Comparison of ENCODE assay signal across 8 cellular contexts in the genomic region with DNA sequence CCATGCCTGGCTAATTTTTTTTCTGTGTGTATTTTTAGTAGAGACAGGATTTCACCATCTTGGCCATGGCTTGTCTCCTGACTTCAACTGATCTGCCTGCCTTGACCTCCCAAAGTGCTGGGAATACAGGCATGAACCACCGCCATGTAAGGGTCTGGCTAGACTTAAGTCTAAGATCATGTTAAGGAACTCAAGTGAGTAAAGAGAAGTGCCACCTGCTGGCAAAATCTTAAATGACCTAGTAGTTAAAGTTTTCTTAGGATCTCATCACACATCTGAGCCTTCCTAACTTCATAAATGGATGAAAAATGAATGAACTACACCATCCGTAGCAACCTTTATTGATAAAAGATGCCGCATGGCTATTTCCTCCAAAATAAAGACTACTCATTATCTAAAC. TPM values are rescaled to one million over a fixed set of nuclear protein-coding genes. Genes with fewer than 3 reads are reported as not detected.
A peak's percentile ranks its signal among the peaks of the same experiment; 100 is the strongest.
DNase-seq lines count a peak whose midpoint lies in the region; ATAC-seq and TF ChIP-seq lines count a peak whose summit lies in the region.

No MANE protein-coding gene starts in this region.

- H3K36me3 Mint-ChIP-seq in natural killer cell treated with Interleukin-12 subunit alpha and Interleukin-12 subunit beta and Interleukin-15 and Interleukin-18, amount 100 ng/mL, for 72 hours, result no peaks in the 10 kb centered on the region

- intact Hi-C loops in sciatic nerve (cut with DNase I), result no loop called here

- H3K4me1 ChIP-seq in DOHH2 (ENCODE audit: control insufficient read depth, low read length), result no peaks in the 10 kb centered on the region

- H3K9me2 ChIP-seq in DOHH2 (replicated peaks; ENCODE audit: control insufficient read depth, low read length), result no peaks in the 10 kb centered on the region

- H3K4me3 Mint-ChIP-seq in natural killer cell treated with Interleukin-12 subunit alpha and Interleukin-12 subunit beta and Interleukin-15 and Interleukin-18, amount 100 ng/mL, for 72 hours, result no peak overlapping the region

- no peaks in the 10 kb centered on the region for H3K9me3 Mint-ChIP-seq in natural killer cell treated with Interleukin-12 subunit alpha and Interleukin-12 subunit beta and Interleukin-15 and Interleukin-18, amount 100 ng/mL, for 72 hours

- H3K27me3 ChIP-seq in DOHH2 (ENCODE audit: control insufficient read depth, low read length), result no peaks in the 10 kb centered on the region

- no peak overlapping the region for H3K27ac ChIP-seq in DOHH2 (ENCODE audit: low read depth, low read length)

- no peak for DNase-seq in HFF-Myc (ENCODE audit: extremely low read depth, low read depth)
- DNase-seq in SW480 (ENCODE audit: low spot score), result peak; percentile 20
- DNase-seq in kidney glomerular epithelial cell (lab: John Stamatoyannopoulos, UW), result peak; percentile 43
- no peak for DNase-seq in sciatic nerve (ENCODE audit: low spot score)
- no peak for DNase-seq in stimulated activated CD4-positive, alpha-beta T cell treated with anti-CD3 and anti-CD28 coated beads, Interleukin-2, amount 100 ng/mL, for 24 hours
- no peak for DNase-seq in natural killer cell treated with Interleukin-12 subunit alpha and Interleukin-12 subunit beta and Interleukin-15 and Interleukin-18, amount 100 ng/mL, for 72 hours (ENCODE audit: low spot score)
- DNase-seq in NCI-H2081 (lab: John Stamatoyannopoulos, UW), result no peak

- no peaks in the 10 kb centered on the region for H4K20me1 ChIP-seq in DOHH2 (ENCODE audit: control insufficient read depth, insufficient read depth, low read depth, low read length)

- H3K27ac Mint-ChIP-seq in natural killer cell treated with Interleukin-12 subunit alpha and Interleukin-12 subunit beta and Interleukin-15 and Interleukin-18, amount 100 ng/mL, for 72 hours, result no peak overlapping the region

- no peak for ATAC-seq in sciatic nerve
- no peak for ATAC-seq in natural killer cell treated with Interleukin-12 subunit alpha and Interleukin-12 subunit beta and Interleukin-15 and Interleukin-18, amount 100 ng/mL, for 72 hours

- H3K4me3 ChIP-seq in DOHH2 (ENCODE audit: low read length) (no peak overlapping the region), HFF-Myc (replicated peaks; ENCODE audit: low read depth, low read length) (no peak overlapping the region)

- H3K9me3 ChIP-seq in DOHH2 (ENCODE audit: control insufficient read depth, insufficient read depth, low read length), result no peaks in the 10 kb centered on the region

- H3K36me3 ChIP-seq in DOHH2 (ENCODE audit: control insufficient read depth, low read length), result no peaks in the 10 kb centered on the region

- H3K4me2 ChIP-seq in DOHH2 (ENCODE audit: low read length), result no peak overlapping the region

- peaks cover 11 to 19% of the 10 kb centered on the region in 2 donors for H3K27me3 Mint-ChIP-seq in natural killer cell treated with Interleukin-12 subunit alpha and Interleukin-12 subunit beta and Interleukin-15 and Interleukin-18, amount 100 ng/mL, for 72 hours

- TF ChIP-seq CTCF in DOHH2 (IDR thresholded peaks at IDR 0.05; ENCODE audit: low read depth, low read length, poor library complexity, severe bottlenecking), result peak; percentile 52
- peak; percentile 15 for TF ChIP-seq CTCF in HFF-Myc (IDR thresholded peaks at IDR 0.05; ENCODE audit: low read depth, low read length, missing control alignments)

- no peaks in the 10 kb centered on the region for H3F3A ChIP-seq in DOHH2 (ENCODE audit: control insufficient read depth, insufficient read depth)

- peaks cover 0 to 2% of the 10 kb centered on the region in 2 donors for H3K4me1 Mint-ChIP-seq in natural killer cell treated with Interleukin-12 subunit alpha and Interleukin-12 subunit beta and Interleukin-15 and Interleukin-18, amount 100 ng/mL, for 72 hours (ENCODE audit: low read depth in 2 of 2)

- no peaks in the 10 kb centered on the region for H3K79me2 ChIP-seq in DOHH2 (ENCODE audit: control insufficient read depth, low read length)

RNA-seq across cellular contexts. Expression of gene C12orf56, which starts 1.7 kb away (rescaled TPM):
- 9.2 TPM for total RNA-seq in sciatic nerve
- not detected for total RNA-seq in natural killer cell treated with Interleukin-12 subunit alpha and Interleukin-12 subunit beta and Interleukin-15 and Interleukin-18, amount 100 ng/mL, for 72 hours

RNA-seq across cellular contexts. Expression of gene XPOT, which starts 12.0 kb away (rescaled TPM):
- total RNA-seq in sciatic nerve, result 68.3 TPM
- total RNA-seq in natural killer cell treated with Interleukin-12 subunit alpha and Interleukin-12 subunit beta and Interleukin-15 and Interleukin-18, amount 100 ng/mL, for 72 hours, result 100 to 1,000 TPM in 1 of 2 donors, 10 to 100 TPM in 1; 76.4 to 117 TPM

RNA-seq across cellular contexts. Expression of gene TBK1, which starts 59.7 kb away (rescaled TPM):
- total RNA-seq in sciatic nerve, result 29.9 TPM
- total RNA-seq in natural killer cell treated with Interleukin-12 subunit alpha and Interleukin-12 subunit beta and Interleukin-15 and Interleukin-18, amount 100 ng/mL, for 72 hours, result 10 to 100 TPM; 41.9 to 42.1 TPM

Comparison
In these comparisons a context has a peak if more than half of its experiments do, and no peak if none do; other contexts are left out.
1. DNase-seq: peak in SW480 (single experiment) and kidney glomerular epithelial cell (single experiment); none in HFF-Myc (single experiment), sciatic nerve (single experiment), stimulated activated CD4-positive, alpha-beta T cell treated with anti-CD3 and anti-CD28 coated beads, Interleukin-2, amount 100 ng/mL, for 24 hours (0 of 2), natural killer cell treated with Interleukin-12 subunit alpha and Interleukin-12 subunit beta and Interleukin-15 and Interleukin-18, amount 100 ng/mL, for 72 hours (single experiment) and NCI-H2081 (0 of 2).
2. RNA of gene C12orf56, which starts 1.7 kb away (total RNA-seq): 9.2 TPM in sciatic nerve (single experiment); not detected in natural killer cell treated with Interleukin-12 subunit alpha and Interleukin-12 subunit beta and Interleukin-15 and Interleukin-18, amount 100 ng/mL, for 72 hours; every median in the first group is over 10 times any median in the second.